22 cellular contexts compared by ENCODE assay signal in the genomic region with DNA sequence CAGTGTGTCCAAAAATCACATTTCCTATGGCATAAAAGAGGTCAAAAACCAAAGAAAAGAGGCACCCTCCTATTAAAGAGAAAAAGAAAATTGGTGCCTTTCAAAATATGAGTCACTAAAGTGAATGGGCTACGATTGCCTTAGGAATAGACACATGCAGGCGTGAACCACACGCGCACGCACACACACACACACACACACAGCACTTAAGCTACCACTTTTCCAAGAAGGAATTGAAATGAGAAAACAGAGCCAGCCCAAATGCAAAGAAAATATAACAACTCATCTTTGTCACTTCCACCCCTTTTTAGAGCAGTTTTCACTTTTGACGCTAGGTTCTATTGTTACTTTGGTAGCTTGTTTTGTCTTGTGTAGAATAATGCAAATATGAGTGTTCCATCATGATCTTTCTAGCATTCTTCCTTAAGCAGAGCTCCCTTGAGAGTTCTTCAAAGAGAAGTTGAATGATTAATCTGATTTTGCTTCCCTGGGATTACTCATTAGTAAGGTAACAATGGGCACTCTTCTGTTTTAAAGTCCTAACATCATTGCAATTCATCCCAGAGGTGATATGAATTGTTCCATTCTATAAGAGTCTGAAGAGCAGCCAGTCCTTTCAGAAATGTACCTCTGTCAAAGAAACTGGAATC.
"Had no signal": no experiment of that assay in that cellular context is flagged by ENCODE, and none has a peak within 500 bp of the region (broad histone marks: within the 10 kb centered on the region; RNA-seq: fewer than 3 reads in every experiment).

No MANE protein-coding gene starts in this region.

- DNase-seq: dermis blood vessel endothelial cell; effector memory CD4-positive, alpha-beta T cell; gastrocnemius medialis; head of caudate nucleus; left ventricle myocardium superior; lower lobe of right lung; naive thymus-derived CD4-positive, alpha-beta T cell; nephron progenitor cell; nucleus accumbens; right cardiac atrium; sigmoid colon; stimulated activated CD4-positive, alpha-beta T cell treated with anti-CD3 and anti-CD28 coated beads, Interleukin-2, amount 100 ng/mL, for 24 hours; stimulated activated CD4-positive, alpha-beta T cell treated with anti-CD3 and anti-CD28 coated beads, Interleukin-4, amount 100 ng/mL, for 24 hours; stimulated activated naive CD4-positive, alpha-beta T cell treated with Interleukin-2 at 50 U/mL for 16 hours; stomach; thyroid gland; trophoblast cell had no signal

- H3K4me1 ChIP-seq: gastrocnemius medialis, lower lobe of right lung, prostate gland, sigmoid colon, stomach, thyroid gland, vagina had no signal

- ATAC-seq: gastrocnemius medialis; left ventricle myocardium superior; lower lobe of right lung; naive thymus-derived CD4-positive, alpha-beta T cell; right cardiac atrium; stimulated activated effector memory CD8-positive, alpha-beta T cell treated with anti-CD3 and anti-CD28 coated beads, Interleukin-12 subunit alpha, Interleukin-12 subunit beta, amount 100 ng/mL, for 72 hours had no signal

- H3K4me3 ChIP-seq: coronary artery, gastrocnemius medialis, hepatocyte, lower lobe of right lung, prostate gland, sigmoid colon, stomach, thyroid gland, vagina had no signal

- H3K36me3 ChIP-seq: gastrocnemius medialis, lower lobe of right lung, prostate gland, sigmoid colon, stomach, thyroid gland, vagina had no signal

- H3K9me3 ChIP-seq: gastrocnemius medialis, lower lobe of right lung, prostate gland, thyroid gland, vagina had no signal
